Comparison of ENCODE assay signal across 20 cellular contexts in the genomic region with DNA sequence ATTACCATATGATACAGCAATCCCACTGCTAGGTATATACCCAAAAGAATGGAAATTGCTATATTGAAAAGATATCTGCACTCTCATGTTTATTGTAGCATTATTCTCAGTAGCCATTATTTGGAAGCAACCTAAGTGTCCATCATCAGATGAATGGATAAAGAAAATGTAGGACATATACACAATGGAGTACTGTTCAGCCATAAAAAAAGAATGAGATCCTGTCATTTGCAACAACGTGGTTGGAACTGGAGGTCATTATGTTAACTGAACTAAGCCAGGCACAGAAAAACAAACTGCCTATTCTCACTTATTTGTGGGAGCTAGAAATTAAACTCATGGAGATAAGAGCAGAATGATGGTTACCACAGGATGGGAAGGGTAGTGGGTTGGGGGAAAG.
A peak's percentile ranks its signal among the peaks of the same experiment; 100 is the strongest.
DNase-seq lines count a peak whose midpoint lies in the region; ATAC-seq, FAIRE-seq and TF ChIP-seq lines count a peak whose summit lies in the region.
"Had no signal": no experiment of that assay in that cellular context is flagged by ENCODE, and none has a peak within 500 bp of the region (broad histone marks: within the 10 kb centered on the region; RNA-seq: fewer than 3 reads in every experiment).

No MANE protein-coding gene starts in this region.

- FAIRE-seq in frontal cortex (lab: Jason Lieb, UNC) = peak; percentile 33
- FAIRE-seq: GM12892, GM18507 had no signal

- dilution Hi-C loops in IMR-90 (cut with HindIII; ENCODE audit: low sequenced_read_pairs, unreplicated experiment) = no loop called here

- H3K9me1 ChIP-seq in IMR-90 (ENCODE audit: insufficient read depth, low read length) = peaks cover 6% of the 10 kb centered on the region

- DNase-seq in IMR-90 (no peak), frontal cortex (ENCODE audit: low spot score in 2 of 2) (no peak), medulla oblongata (ENCODE audit: extremely low spot score) (peak; percentile 76), substantia nigra (lab: John Stamatoyannopoulos, UW) (peak in 2 of 49 donors; percentile 2 to 15), dermis blood vessel endothelial cell (no peak), DMS53 treated with DMSO at 0.1 percent for 48 hours (lab: John Stamatoyannopoulos, UW; ENCODE audit: unreplicated experiment) (no peak), OCI-M2 (lab: John Stamatoyannopoulos, UW; ENCODE audit: unreplicated experiment) (no peak), activated T-cell treated with anti-CD3 and anti-CD28 coated beads for 4 hours (no peak)
- DNase-seq: 8988T; CD4-positive, CD25-positive, alpha-beta regulatory T cell; CD8-positive, alpha-beta memory T cell; COR-L47; DMS 273 treated with DMSO at 0.1 percent for 48 hours; DMS79; GDM1; GM23248; HCEC 1CT had no signal

- no peak overlapping the region for H4K91ac ChIP-seq in IMR-90 (ENCODE audit: insufficient read depth, low read depth, low read length)

- H2BK20ac ChIP-seq in IMR-90 (ENCODE audit: low read depth, low read length) = no peak overlapping the region

- POLR2A ChIA-PET in IMR-90 (lab: Charles Lee; ENCODE audit: unreplicated experiment) = no interaction called here

- H3K4ac ChIP-seq in IMR-90 (ENCODE audit: low read depth, low read length) = no peak overlapping the region

- no peak overlapping the region for H3K4me3 ChIP-seq in IMR-90 (ENCODE audit: insufficient read depth, low read depth, low read length)
- H3K4me3 ChIP-seq: BLaER1 treated with 17β-estradiol and CSF1 and Interleukin-3, amounts not matched to agents 10 nM and 100 nM; GM23248 had no signal

- H2BK5ac ChIP-seq in IMR-90 (ENCODE audit: low read depth, low read length, poor library complexity, severe bottlenecking) = peak overlapping the region; percentile 2

- H2AK9ac ChIP-seq in IMR-90 (replicated peaks; ENCODE audit: low read depth, low read length, poor library complexity) = no peak overlapping the region

- no peaks in the 10 kb centered on the region for H3K27me3 ChIP-seq in IMR-90 (ENCODE audit: control insufficient read depth, insufficient read depth, low read length)
- H3K27me3 ChIP-seq: BLaER1 treated with 17β-estradiol and CSF1 and Interleukin-3, amounts not matched to agents 10 nM and 100 nM had no signal

- no CpG with 5 or more reads among the region's 1 CpG for WGBS in IMR-90 (ENCODE audit: extremely low coverage in 2 of 2, insufficient read length in 1 of 2), 2 experiments

- CTCF ChIA-PET in IMR-90 (lab: Yijun Ruan, JAX) = no interaction called here

- peaks cover 8% of the 10 kb centered on the region for H3K4me1 ChIP-seq in IMR-90 (ENCODE audit: control insufficient read depth, insufficient read depth, low read length)

- H3K18ac ChIP-seq in IMR-90 (ENCODE audit: low read depth, low read length) = no peak overlapping the region

- no peak overlapping the region for H2AK5ac ChIP-seq in IMR-90 (ENCODE audit: low read depth, low read length)

- no peak overlapping the region for H4K8ac ChIP-seq in IMR-90 (ENCODE audit: low read depth in 2 of 2, low read length in 2 of 2)

- no peak overlapping the region for H4K5ac ChIP-seq in IMR-90 (ENCODE audit: low read depth, low read length)

- no peak for TF ChIP-seq CTCF in IMR-90 (conservative IDR thresholded peaks at IDR 0.05; ENCODE audit: low read depth, low read length)

- H2AFZ ChIP-seq in IMR-90 (replicated peaks; ENCODE audit: low read length, poor library complexity) = no peak overlapping the region
- H2AFZ ChIP-seq: GM23248 had no signal

- no peak overlapping the region for H3K27ac ChIP-seq in IMR-90 (ENCODE audit: insufficient read depth, low read length)
- peak overlapping the region; percentile 50 for H3K27ac ChIP-seq in substantia nigra (ENCODE audit: low read depth, low read length, poor library complexity, severe bottlenecking)
- H3K27ac ChIP-seq: BLaER1 treated with 17β-estradiol and CSF1 and Interleukin-3, amounts not matched to agents 10 nM and 100 nM; GM23248 had no signal

- H2BK15ac ChIP-seq in IMR-90 (ENCODE audit: low read depth, low read length) = no peak overlapping the region

- TF ChIP-seq POLR2A in IMR-90 (IDR thresholded peaks at IDR 0.05; ENCODE audit: low read depth, low read length) = no peak

- H3K36me3 ChIP-seq in IMR-90 (ENCODE audit: control insufficient read depth, insufficient read depth, low read length) = peaks cover 4% of the 10 kb centered on the region

- no peak for ATAC-seq in IMR-90 (ENCODE audit: low read depth)

- H4K20me1 ChIP-seq in IMR-90 (ENCODE audit: insufficient read depth, low read length) = peaks cover 37% of the 10 kb centered on the region
- H4K20me1 ChIP-seq: BLaER1 treated with 17β-estradiol and CSF1 and Interleukin-3, amounts not matched to agents 10 nM and 100 nM had no signal

- H3K79me1 ChIP-seq in IMR-90 (ENCODE audit: low read depth in 1 of 2, low read length in 2 of 2) = peaks cover 34 to 65% of the 10 kb centered on the region in 2 experiments

- no peak overlapping the region for H3K23ac ChIP-seq in IMR-90 (ENCODE audit: low read depth, low read length)

- H3K9ac ChIP-seq in IMR-90 (ENCODE audit: low read depth, low read length) = no peak overlapping the region
- H3K9ac ChIP-seq: BLaER1 treated with 17β-estradiol and CSF1 and Interleukin-3, amounts not matched to agents 10 nM and 100 nM; GM23248 had no signal

- H3K4me2 ChIP-seq in IMR-90 (ENCODE audit: low read depth, low read length) = no peak overlapping the region
- H3K4me2 ChIP-seq: BLaER1 treated with 17β-estradiol and CSF1 and Interleukin-3, amounts not matched to agents 10 nM and 100 nM had no signal

- in situ Hi-C loops in IMR-90 (cut with MboI; ENCODE audit: low sequenced_read_pairs) = no loop called here

- no peak overlapping the region for H2BK120ac ChIP-seq in IMR-90 (ENCODE audit: low read depth, low read length)

- H3K9me3 ChIP-seq in IMR-90 (ENCODE audit: control insufficient read depth, insufficient read depth, low read length) = no peaks in the 10 kb centered on the region

- no TSS peak for BruUV-seq in IMR-90 (replicated peaks; lab: Mats Ljungman, UMichigan)

- no peak for TF ChIP-seq RAD21 in IMR-90 (IDR thresholded peaks at IDR 0.05; ENCODE audit: low read length)

- intact Hi-C loops in IMR-90 (cut with micrococcal nuclease) = no loop called here

- no peak overlapping the region for H3K56ac ChIP-seq in IMR-90 (ENCODE audit: extremely low read depth, insufficient read depth, low read length)

- H3K14ac ChIP-seq in IMR-90 (replicated peaks; ENCODE audit: low read depth, low read length) = no peak overlapping the region

TF ChIP-seq in IMR-90, 13 proteins besides CTCF, POLR2A, EP300 and RAD21:
- TF ChIP-seq CEBPB (IDR thresholded peaks at IDR 0.05; ENCODE audit: low read depth, low read length) = no peak
- TF ChIP-seq, protein P1, sequence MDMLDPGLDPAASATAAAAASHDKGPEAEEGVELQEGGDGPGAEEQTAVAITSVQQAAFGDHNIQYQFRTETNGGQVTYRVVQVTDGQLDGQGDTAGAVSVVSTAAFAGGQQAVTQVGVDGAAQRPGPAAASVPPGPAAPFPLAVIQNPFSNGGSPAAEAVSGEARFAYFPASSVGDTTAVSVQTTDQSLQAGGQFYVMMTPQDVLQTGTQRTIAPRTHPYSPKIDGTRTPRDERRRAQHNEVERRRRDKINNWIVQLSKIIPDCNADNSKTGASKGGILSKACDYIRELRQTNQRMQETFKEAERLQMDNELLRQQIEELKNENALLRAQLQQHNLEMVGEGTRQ (IDR thresholded peaks at IDR 0.05; ENCODE audit: low read depth, low read length) = no peak
- no peak for TF ChIP-seq RFX5 (IDR thresholded peaks at IDR 0.05; ENCODE audit: low read depth, low read length)
- no peak for TF ChIP-seq MAFK (IDR thresholded peaks at IDR 0.05; ENCODE audit: low read depth, low read length)
- no peak for TF ChIP-seq CHD1 (IDR thresholded peaks at IDR 0.05; ENCODE audit: low read depth, low read length)
- TF ChIP-seq MXI1 (IDR thresholded peaks at IDR 0.05; ENCODE audit: borderline replicate concordance, low read depth, low read length) = no peak
- TF ChIP-seq FOS (IDR thresholded peaks at IDR 0.05; ENCODE audit: low read depth, low read length) = no peak
- TF ChIP-seq SMC3 (IDR thresholded peaks at IDR 0.05; ENCODE audit: low read depth, low read length) = no peak
- TF ChIP-seq RCOR1 (IDR thresholded peaks at IDR 0.05; ENCODE audit: insufficient replicate concordance, low read length) = no peak
